8 cellular contexts compared by ENCODE assay signal in the genomic region with DNA sequence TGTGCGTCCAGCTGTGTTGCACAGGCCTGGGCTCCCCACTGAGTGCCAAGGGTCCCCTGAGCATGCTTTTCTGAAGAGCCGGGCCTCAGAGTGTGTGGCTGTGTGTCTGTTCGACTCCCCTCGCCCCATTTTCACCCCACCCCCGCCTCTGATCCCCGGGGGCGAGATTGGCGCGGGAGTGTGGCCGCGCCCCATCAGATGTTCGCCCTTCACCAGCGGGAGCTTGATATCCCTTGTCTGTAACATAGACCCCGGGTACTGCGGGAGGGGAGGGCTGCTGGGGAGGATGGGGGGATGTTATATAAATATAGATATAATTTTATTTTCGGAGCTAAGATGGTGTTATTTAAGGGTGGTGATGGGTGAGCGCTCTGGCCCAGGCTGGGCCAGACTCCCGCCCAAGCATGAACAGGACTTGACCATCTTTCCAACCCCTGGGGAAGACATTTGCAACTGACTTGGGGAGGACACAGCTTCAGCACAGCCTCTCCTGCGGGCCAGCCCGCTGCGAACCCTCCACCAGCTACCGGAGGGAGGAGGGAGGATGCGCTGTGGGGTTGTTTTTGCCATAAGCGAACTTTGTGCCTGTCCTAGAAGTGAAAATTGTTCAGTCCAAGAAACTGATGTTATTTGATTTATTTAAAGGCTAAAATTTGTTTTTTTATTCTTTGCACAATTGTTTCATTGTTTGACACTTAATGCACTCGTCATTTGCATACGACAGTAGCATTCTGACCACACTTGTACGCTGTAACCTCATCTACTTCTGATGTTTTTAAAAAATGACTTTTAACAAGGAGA. TPM values are rescaled to one million over a fixed set of nuclear protein-coding genes. Genes with fewer than 3 reads are reported as not detected.
DNase-seq lines count a peak whose midpoint lies in the region; ATAC-seq and TF ChIP-seq lines count a peak whose summit lies in the region.

No MANE protein-coding gene starts in this region.

- no peak overlapping the region for H2AK5ac ChIP-seq in trophoblast cell (ENCODE audit: low read length)

- H3K36me3 Mint-ChIP-seq in GM23338 (ENCODE audit: low read depth): no peaks in the 10 kb centered on the region

- H3K79me2 ChIP-seq in GM23338 (replicated peaks; ENCODE audit: insufficient read depth) (no peaks in the 10 kb centered on the region), trophoblast cell (ENCODE audit: control insufficient read depth, insufficient read depth, low read length, poor library complexity) (peaks cover 23% of the 10 kb centered on the region)

- H3K4ac ChIP-seq in trophoblast cell (ENCODE audit: low read depth, low read length): peak overlapping the region; percentile 93

- H3K4me1 ChIP-seq in GM23338 (ENCODE audit: insufficient read depth): peaks cover 23% of the 10 kb centered on the region
- H3K4me1 ChIP-seq in trophoblast cell (ENCODE audit: control insufficient read depth in 1 of 2, insufficient read depth in 2 of 2, low read length in 2 of 2): peaks cover 19 to 28% of the 10 kb centered on the region in 2 experiments

- H2BK5ac ChIP-seq in trophoblast cell (ENCODE audit: low read depth, low read length, poor library complexity): peak overlapping the region; percentile 87

- TF ChIP-seq CTCF in GM23338 (conservative IDR thresholded peaks at IDR 0.05; ENCODE audit: low read depth in 2 of 2) (no peak), WERI-Rb-1 (IDR thresholded peaks at IDR 0.05; ENCODE audit: low read depth, low read length) (no peak), GM10266 (IDR thresholded peaks at IDR 0.05; ENCODE audit: control insufficient read depth, insufficient read depth, low read depth, missing control alignments) (no peak)

- H2AFZ ChIP-seq in GM23338 (no peak overlapping the region), trophoblast cell (ENCODE audit: insufficient read depth, low read length, poor library complexity) (no peak overlapping the region)

- H3K4me2 ChIP-seq in GM23338 (peak overlapping the region; percentile 93), trophoblast cell (ENCODE audit: low read length) (peak overlapping the region; percentile 54)

- H3K9me3 Mint-ChIP-seq in GM23338: no peaks in the 10 kb centered on the region

- H4K20me1 ChIP-seq in GM23338 (replicated peaks; ENCODE audit: insufficient read depth): peaks cover 12% of the 10 kb centered on the region; the same call in 1 of the 2 replicates

- no peak overlapping the region for H4K91ac ChIP-seq in trophoblast cell (ENCODE audit: low read depth, low read length)

- H3K27me3 ChIP-seq in GM23338 (ENCODE audit: insufficient read depth) (peaks cover 68% of the 10 kb centered on the region), WERI-Rb-1 (ENCODE audit: insufficient read depth, low read depth, severe bottlenecking) (no peaks in the 10 kb centered on the region), trophoblast cell (ENCODE audit: insufficient read depth, low read length) (no peaks in the 10 kb centered on the region)

- peak overlapping the region; percentile 89 for H3K9ac ChIP-seq in trophoblast cell (ENCODE audit: low read length)

- DNase-seq in GM23338 (ENCODE audit: low spot score): no peak
- DNase-seq in WERI-Rb-1: peak; percentile 31
- DNase-seq in glomerular visceral epithelial cell (ENCODE audit: extremely low spot score): peak; percentile 20
- peak in 1 of 2 donors; percentile 41 for DNase-seq in trophoblast cell
- no peak for DNase-seq in SW 1271 (lab: John Stamatoyannopoulos, UW)
- no peak for DNase-seq in GM10266 (ENCODE audit: extremely low spot score)
- DNase-seq in AG08395 (ENCODE audit: low spot score): no peak

- no peak overlapping the region for H2BK12ac ChIP-seq in trophoblast cell (ENCODE audit: low read length)

- peak overlapping the region; percentile 80 for H3K4me3 Mint-ChIP-seq in GM23338

- H3K79me1 ChIP-seq in trophoblast cell (ENCODE audit: low read length): peaks cover 41% of the 10 kb centered on the region

- no peaks in the 10 kb centered on the region for H3K36me3 ChIP-seq in GM23338 (ENCODE audit: insufficient read depth)
- H3K36me3 ChIP-seq in WERI-Rb-1: peaks cover 28% of the 10 kb centered on the region
- H3K36me3 ChIP-seq in trophoblast cell (ENCODE audit: control insufficient read depth in 1 of 2, insufficient read depth in 2 of 2, low read length in 2 of 2): peaks cover 13 to 15% of the 10 kb centered on the region in 2 experiments

- no peak overlapping the region for H4K12ac ChIP-seq in trophoblast cell (ENCODE audit: low read depth, low read length)

- H3K27me3 Mint-ChIP-seq in GM23338 (ENCODE audit: insufficient read depth, low read depth, poor library complexity): peaks cover 46% of the 10 kb centered on the region

- no peak overlapping the region for H3K27ac ChIP-seq in GM23338 (ENCODE audit: low read depth)
- peak overlapping the region; percentile 97 for H3K27ac ChIP-seq in WERI-Rb-1
- H3K27ac ChIP-seq in trophoblast cell (ENCODE audit: low read depth, low read length): peak overlapping the region; percentile 89

- H3K4me3 ChIP-seq in GM23338 (peak overlapping the region; percentile 73), WERI-Rb-1 (ENCODE audit: low read depth, low read length) (peak overlapping the region; percentile 94), trophoblast cell (ENCODE audit: low read depth, low read length) (peak overlapping the region; percentile 93)

- H3K9me3 ChIP-seq in WERI-Rb-1 (ENCODE audit: severe bottlenecking) (no peaks in the 10 kb centered on the region), trophoblast cell (ENCODE audit: insufficient read depth, low read depth, low read length) (peaks cover 6% of the 10 kb centered on the region)

- ATAC-seq in GM23338 (peak; percentile 3), HG02571 (IDR thresholded peaks at IDR 0.05; ENCODE audit: unreplicated experiment) (no peak)

- 100% methylated on average over 1 of the region's 27 CpGs for WGBS in trophoblast cell (ENCODE audit: extremely low coverage, insufficient coverage, insufficient read length)

- no peak overlapping the region for H3K23ac ChIP-seq in trophoblast cell (ENCODE audit: low read length)

- no peaks in the 10 kb centered on the region for H3K9me2 ChIP-seq in GM23338 (ENCODE audit: insufficient read depth)

- peak overlapping the region; percentile 1 for H2BK120ac ChIP-seq in trophoblast cell (ENCODE audit: insufficient read depth, low read length, poor library complexity)

- H3K18ac ChIP-seq in trophoblast cell (ENCODE audit: low read length): peak overlapping the region; percentile 87

- 0 out of 2 replicates have a peak, but pooled peaks cover 5% of the 10 kb centered on the region for H3F3A ChIP-seq in GM23338 (replicated peaks; ENCODE audit: low read depth)

- no peak overlapping the region for H3K27ac Mint-ChIP-seq in GM23338

- H3K14ac ChIP-seq in trophoblast cell (ENCODE audit: low read length): peak overlapping the region; percentile 84

- H3K4me1 Mint-ChIP-seq in GM23338: peaks cover 46% of the 10 kb centered on the region

- H4K8ac ChIP-seq in trophoblast cell (ENCODE audit: low read depth, low read length): peak overlapping the region; percentile 76

TF ChIP-seq in GM23338, 12 proteins besides CTCF, POLR2A, EP300 and RAD21 (continues in another document):
- TF ChIP-seq, protein P1, sequence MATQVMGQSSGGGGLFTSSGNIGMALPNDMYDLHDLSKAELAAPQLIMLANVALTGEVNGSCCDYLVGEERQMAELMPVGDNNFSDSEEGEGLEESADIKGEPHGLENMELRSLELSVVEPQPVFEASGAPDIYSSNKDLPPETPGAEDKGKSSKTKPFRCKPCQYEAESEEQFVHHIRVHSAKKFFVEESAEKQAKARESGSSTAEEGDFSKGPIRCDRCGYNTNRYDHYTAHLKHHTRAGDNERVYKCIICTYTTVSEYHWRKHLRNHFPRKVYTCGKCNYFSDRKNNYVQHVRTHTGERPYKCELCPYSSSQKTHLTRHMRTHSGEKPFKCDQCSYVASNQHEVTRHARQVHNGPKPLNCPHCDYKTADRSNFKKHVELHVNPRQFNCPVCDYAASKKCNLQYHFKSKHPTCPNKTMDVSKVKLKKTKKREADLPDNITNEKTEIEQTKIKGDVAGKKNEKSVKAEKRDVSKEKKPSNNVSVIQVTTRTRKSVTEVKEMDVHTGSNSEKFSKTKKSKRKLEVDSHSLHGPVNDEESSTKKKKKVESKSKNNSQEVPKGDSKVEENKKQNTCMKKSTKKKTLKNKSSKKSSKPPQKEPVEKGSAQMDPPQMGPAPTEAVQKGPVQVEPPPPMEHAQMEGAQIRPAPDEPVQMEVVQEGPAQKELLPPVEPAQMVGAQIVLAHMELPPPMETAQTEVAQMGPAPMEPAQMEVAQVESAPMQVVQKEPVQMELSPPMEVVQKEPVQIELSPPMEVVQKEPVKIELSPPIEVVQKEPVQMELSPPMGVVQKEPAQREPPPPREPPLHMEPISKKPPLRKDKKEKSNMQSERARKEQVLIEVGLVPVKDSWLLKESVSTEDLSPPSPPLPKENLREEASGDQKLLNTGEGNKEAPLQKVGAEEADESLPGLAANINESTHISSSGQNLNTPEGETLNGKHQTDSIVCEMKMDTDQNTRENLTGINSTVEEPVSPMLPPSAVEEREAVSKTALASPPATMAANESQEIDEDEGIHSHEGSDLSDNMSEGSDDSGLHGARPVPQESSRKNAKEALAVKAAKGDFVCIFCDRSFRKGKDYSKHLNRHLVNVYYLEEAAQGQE (IDR thresholded peaks at IDR 0.05; ENCODE audit: unreplicated experiment): no peak
- TF ChIP-seq ZNF331 (CRISPR knock-in tag; IDR thresholded peaks at IDR 0.05; ENCODE audit: low read depth): no peak
- no peak for TF ChIP-seq NANOG (IDR thresholded peaks at IDR 0.05; ENCODE audit: borderline replicate concordance)
- no peak for TF ChIP-seq ZNF114 (CRISPR knock-in tag; IDR thresholded peaks at IDR 0.05)
- no peak for TF ChIP-seq JUNB (IDR thresholded peaks at IDR 0.05; ENCODE audit: unreplicated experiment)
- no peak for TF ChIP-seq STAT1 (IDR thresholded peaks at IDR 0.05; ENCODE audit: unreplicated experiment)

RNA-seq across cellular contexts. Expression of a gene that starts 1.6 kb away (rescaled TPM):
- 26.9 and 29.2 TPM in 2 replicates for total RNA-seq in GM23338 (2014; rRNA removed; shearing (Covaris generic))
- polyA plus RNA-seq in GM23338 (2016; fragmentation: Nextera tagmentation; extraction: Ambion mirVana): 5.5 and 6.6 TPM in 2 replicates
- 220 and 222 TPM in 2 replicates for polyA plus RNA-seq in trophoblast cell (2013)

Comparison
In these comparisons a context has a peak if more than half of its experiments do, and no peak if none do; other contexts are left out.
1. DNase-seq: peak in WERI-Rb-1 (single experiment) and glomerular visceral epithelial cell (single experiment); none in GM23338 (single experiment), SW 1271 (0 of 2), GM10266 (single experiment) and AG08395 (single experiment).
2. Peak in every context shown above with its lines, with median percentiles within 50 percentile points of each other: H3K4me3 ChIP-seq.